Comparison of ENCODE assay signal across 1 cellular context in the genomic region with DNA sequence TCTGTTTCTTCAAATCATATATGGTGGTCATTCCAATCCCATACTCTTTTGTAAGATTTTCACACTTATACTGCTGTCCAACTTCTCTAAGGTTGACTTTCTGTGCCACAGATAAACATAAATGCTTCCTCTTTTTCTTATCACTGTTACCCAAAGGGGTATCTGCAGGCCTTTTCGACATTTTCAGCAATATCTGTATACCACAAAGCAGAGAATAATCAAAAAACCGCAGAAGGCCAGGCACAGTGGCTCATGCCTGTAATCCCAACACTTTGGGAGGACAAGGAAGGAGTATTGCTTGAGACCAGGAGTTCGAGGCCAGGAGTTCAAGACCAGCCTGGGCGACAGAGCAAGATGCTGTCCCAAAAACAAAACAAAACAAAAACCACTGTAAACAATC.
A peak's percentile ranks its signal among the peaks of the same experiment; 100 is the strongest.
TF ChIP-seq lines count a peak whose summit lies in the region.

No MANE protein-coding gene starts in this region.

TF ChIP-seq in K562, 482 proteins besides CTCF, POLR2A, EP300 and RAD21 (continued from another document and continues in another):
- TF ChIP-seq, protein P1, sequence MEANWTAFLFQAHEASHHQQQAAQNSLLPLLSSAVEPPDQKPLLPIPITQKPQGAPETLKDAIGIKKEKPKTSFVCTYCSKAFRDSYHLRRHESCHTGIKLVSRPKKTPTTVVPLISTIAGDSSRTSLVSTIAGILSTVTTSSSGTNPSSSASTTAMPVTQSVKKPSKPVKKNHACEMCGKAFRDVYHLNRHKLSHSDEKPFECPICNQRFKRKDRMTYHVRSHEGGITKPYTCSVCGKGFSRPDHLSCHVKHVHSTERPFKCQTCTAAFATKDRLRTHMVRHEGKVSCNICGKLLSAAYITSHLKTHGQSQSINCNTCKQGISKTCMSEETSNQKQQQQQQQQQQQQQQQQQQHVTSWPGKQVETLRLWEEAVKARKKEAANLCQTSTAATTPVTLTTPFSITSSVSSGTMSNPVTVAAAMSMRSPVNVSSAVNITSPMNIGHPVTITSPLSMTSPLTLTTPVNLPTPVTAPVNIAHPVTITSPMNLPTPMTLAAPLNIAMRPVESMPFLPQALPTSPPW (CRISPR knock-in tag; IDR thresholded peaks at IDR 0.05) = peak; percentile 48
- TF ChIP-seq, protein P2, sequence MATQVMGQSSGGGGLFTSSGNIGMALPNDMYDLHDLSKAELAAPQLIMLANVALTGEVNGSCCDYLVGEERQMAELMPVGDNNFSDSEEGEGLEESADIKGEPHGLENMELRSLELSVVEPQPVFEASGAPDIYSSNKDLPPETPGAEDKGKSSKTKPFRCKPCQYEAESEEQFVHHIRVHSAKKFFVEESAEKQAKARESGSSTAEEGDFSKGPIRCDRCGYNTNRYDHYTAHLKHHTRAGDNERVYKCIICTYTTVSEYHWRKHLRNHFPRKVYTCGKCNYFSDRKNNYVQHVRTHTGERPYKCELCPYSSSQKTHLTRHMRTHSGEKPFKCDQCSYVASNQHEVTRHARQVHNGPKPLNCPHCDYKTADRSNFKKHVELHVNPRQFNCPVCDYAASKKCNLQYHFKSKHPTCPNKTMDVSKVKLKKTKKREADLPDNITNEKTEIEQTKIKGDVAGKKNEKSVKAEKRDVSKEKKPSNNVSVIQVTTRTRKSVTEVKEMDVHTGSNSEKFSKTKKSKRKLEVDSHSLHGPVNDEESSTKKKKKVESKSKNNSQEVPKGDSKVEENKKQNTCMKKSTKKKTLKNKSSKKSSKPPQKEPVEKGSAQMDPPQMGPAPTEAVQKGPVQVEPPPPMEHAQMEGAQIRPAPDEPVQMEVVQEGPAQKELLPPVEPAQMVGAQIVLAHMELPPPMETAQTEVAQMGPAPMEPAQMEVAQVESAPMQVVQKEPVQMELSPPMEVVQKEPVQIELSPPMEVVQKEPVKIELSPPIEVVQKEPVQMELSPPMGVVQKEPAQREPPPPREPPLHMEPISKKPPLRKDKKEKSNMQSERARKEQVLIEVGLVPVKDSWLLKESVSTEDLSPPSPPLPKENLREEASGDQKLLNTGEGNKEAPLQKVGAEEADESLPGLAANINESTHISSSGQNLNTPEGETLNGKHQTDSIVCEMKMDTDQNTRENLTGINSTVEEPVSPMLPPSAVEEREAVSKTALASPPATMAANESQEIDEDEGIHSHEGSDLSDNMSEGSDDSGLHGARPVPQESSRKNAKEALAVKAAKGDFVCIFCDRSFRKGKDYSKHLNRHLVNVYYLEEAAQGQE (CRISPR knock-in tag; IDR thresholded peaks at IDR 0.05; ENCODE audit: low read depth) = no peak
- TF ChIP-seq TCF3 (CRISPR knock-in tag; IDR thresholded peaks at IDR 0.05) (peak; percentile 87), CBFA2T2 (conservative IDR thresholded peaks at IDR 0.05) (peak; percentile 84), L3MBTL2 (IDR thresholded peaks at IDR 0.05) (peak; percentile 75), CXXC5 (CRISPR knock-in tag; IDR thresholded peaks at IDR 0.05) (peak; percentile 20; the same call in 1 of the 2 replicates), C11orf30 (IDR thresholded peaks at IDR 0.05; ENCODE audit: low read depth) (no peak), KLF16 (IDR thresholded peaks at IDR 0.05) (peak; percentile 85), ETS2 (tag; IDR thresholded peaks at IDR 0.05; ENCODE audit: borderline replicate concordance, poor library complexity, severe bottlenecking) (no peak), MEIS2 (IDR thresholded peaks at IDR 0.05; ENCODE audit: partially characterized antibody) (peak; percentile 61), GTF2F1 (IDR thresholded peaks at IDR 0.05; ENCODE audit: low read depth, low read length) (no peak), HNRNPH1 (optimal IDR thresholded peaks at IDR 0.05; ENCODE audit: low read depth, low read length) (no peak), POLR2AphosphoS2 (IDR thresholded peaks at IDR 0.05; ENCODE audit: low read length) (no peak), ZNF23 (CRISPR knock-in tag; IDR thresholded peaks at IDR 0.05) (no peak), ELF4 (CRISPR knock-in tag; IDR thresholded peaks at IDR 0.05) (0 out of 2 replicates have a peak, but pooled peaks have one; percentile 40), RBM14 (IDR thresholded peaks at IDR 0.05; ENCODE audit: borderline replicate concordance, insufficient read depth, low read depth, low read length) (no peak), HDAC2 (IDR thresholded peaks at IDR 0.05) (peak; percentile 98), MTF1 (CRISPR knock-in tag; IDR thresholded peaks at IDR 0.05; ENCODE audit: borderline replicate concordance) (no peak), CBX5 (IDR thresholded peaks at IDR 0.05; ENCODE audit: borderline replicate concordance, low read depth) (no peak), SMAD4 (CRISPR knock-in tag; conservative IDR thresholded peaks at IDR 0.05) (peak; percentile 66), HMG20A (CRISPR knock-in tag; conservative IDR thresholded peaks at IDR 0.05) (0 out of 2 replicates have a peak, but pooled peaks have one; percentile 66), MBD2 (IDR thresholded peaks at IDR 0.05; ENCODE audit: borderline replicate concordance, low read depth) (0 out of 2 replicates have a peak, but pooled peaks have one; percentile 31), ZNF589 (CRISPR knock-in tag; IDR thresholded peaks at IDR 0.05; ENCODE audit: low read depth) (peak; percentile 70; the same call in 1 of the 2 replicates), NR2C1 (IDR thresholded peaks at IDR 0.05) (no peak), NR2C1 (tag; IDR thresholded peaks at IDR 0.05) (0 out of 2 replicates have a peak, but pooled peaks have one; percentile 31), BCOR (IDR thresholded peaks at IDR 0.05) (0 out of 2 replicates have a peak, but pooled peaks have one; percentile 40), ZNF175 (CRISPR knock-in tag; IDR thresholded peaks at IDR 0.05; ENCODE audit: low read depth) (0 out of 2 replicates have a peak, but pooled peaks have one; percentile 60), MEF2D (tag; conservative IDR thresholded peaks at IDR 0.05; ENCODE audit: low read depth) (0 out of 2 replicates have a peak, but pooled peaks have one; percentile 50)
- TF ChIP-seq, protein P3, sequence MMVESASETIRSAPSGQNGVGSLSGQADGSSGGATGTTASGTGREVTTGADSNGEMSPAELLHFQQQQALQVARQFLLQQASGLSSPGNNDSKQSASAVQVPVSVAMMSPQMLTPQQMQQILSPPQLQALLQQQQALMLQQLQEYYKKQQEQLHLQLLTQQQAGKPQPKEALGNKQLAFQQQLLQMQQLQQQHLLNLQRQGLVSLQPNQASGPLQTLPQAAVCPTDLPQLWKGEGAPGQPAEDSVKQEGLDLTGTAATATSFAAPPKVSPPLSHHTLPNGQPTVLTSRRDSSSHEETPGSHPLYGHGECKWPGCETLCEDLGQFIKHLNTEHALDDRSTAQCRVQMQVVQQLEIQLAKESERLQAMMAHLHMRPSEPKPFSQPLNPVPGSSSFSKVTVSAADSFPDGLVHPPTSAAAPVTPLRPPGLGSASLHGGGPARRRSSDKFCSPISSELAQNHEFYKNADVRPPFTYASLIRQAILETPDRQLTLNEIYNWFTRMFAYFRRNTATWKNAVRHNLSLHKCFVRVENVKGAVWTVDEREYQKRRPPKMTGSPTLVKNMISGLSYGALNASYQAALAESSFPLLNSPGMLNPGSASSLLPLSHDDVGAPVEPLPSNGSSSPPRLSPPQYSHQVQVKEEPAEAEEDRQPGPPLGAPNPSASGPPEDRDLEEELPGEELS (CRISPR knock-in tag; IDR thresholded peaks at IDR 0.05; ENCODE audit: borderline replicate concordance) = no peak
- TF ChIP-seq, protein P4, sequence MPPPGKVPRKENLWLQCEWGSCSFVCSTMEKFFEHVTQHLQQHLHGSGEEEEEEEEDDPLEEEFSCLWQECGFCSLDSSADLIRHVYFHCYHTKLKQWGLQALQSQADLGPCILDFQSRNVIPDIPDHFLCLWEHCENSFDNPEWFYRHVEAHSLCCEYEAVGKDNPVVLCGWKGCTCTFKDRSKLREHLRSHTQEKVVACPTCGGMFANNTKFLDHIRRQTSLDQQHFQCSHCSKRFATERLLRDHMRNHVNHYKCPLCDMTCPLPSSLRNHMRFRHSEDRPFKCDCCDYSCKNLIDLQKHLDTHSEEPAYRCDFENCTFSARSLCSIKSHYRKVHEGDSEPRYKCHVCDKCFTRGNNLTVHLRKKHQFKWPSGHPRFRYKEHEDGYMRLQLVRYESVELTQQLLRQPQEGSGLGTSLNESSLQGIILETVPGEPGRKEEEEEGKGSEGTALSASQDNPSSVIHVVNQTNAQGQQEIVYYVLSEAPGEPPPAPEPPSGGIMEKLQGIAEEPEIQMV (tag; conservative IDR thresholded peaks at IDR 0.05; ENCODE audit: low read depth) = no peak
- TF ChIP-seq, protein P5, sequence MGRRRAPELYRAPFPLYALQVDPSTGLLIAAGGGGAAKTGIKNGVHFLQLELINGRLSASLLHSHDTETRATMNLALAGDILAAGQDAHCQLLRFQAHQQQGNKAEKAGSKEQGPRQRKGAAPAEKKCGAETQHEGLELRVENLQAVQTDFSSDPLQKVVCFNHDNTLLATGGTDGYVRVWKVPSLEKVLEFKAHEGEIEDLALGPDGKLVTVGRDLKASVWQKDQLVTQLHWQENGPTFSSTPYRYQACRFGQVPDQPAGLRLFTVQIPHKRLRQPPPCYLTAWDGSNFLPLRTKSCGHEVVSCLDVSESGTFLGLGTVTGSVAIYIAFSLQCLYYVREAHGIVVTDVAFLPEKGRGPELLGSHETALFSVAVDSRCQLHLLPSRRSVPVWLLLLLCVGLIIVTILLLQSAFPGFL (CRISPR knock-in tag; IDR thresholded peaks at IDR 0.05) = no peak
- TF ChIP-seq, protein P6, sequence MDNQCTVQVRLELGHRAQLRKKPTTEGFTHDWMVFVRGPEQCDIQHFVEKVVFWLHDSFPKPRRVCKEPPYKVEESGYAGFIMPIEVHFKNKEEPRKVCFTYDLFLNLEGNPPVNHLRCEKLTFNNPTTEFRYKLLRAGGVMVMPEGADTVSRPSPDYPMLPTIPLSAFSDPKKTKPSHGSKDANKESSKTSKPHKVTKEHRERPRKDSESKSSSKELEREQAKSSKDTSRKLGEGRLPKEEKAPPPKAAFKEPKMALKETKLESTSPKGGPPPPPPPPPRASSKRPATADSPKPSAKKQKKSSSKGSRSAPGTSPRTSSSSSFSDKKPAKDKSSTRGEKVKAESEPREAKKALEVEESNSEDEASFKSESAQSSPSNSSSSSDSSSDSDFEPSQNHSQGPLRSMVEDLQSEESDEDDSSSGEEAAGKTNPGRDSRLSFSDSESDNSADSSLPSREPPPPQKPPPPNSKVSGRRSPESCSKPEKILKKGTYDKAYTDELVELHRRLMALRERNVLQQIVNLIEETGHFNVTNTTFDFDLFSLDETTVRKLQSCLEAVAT (IDR thresholded peaks at IDR 0.05) = peak in 1 of 2 experiments; percentile 94; a peak in 2 of 4 replicates
- TF ChIP-seq, protein P7, sequence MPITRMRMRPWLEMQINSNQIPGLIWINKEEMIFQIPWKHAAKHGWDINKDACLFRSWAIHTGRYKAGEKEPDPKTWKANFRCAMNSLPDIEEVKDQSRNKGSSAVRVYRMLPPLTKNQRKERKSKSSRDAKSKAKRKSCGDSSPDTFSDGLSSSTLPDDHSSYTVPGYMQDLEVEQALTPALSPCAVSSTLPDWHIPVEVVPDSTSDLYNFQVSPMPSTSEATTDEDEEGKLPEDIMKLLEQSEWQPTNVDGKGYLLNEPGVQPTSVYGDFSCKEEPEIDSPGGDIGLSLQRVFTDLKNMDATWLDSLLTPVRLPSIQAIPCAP (CRISPR knock-in tag; IDR thresholded peaks at IDR 0.05; ENCODE audit: borderline replicate concordance) = no peak
- TF ChIP-seq, protein P8, sequence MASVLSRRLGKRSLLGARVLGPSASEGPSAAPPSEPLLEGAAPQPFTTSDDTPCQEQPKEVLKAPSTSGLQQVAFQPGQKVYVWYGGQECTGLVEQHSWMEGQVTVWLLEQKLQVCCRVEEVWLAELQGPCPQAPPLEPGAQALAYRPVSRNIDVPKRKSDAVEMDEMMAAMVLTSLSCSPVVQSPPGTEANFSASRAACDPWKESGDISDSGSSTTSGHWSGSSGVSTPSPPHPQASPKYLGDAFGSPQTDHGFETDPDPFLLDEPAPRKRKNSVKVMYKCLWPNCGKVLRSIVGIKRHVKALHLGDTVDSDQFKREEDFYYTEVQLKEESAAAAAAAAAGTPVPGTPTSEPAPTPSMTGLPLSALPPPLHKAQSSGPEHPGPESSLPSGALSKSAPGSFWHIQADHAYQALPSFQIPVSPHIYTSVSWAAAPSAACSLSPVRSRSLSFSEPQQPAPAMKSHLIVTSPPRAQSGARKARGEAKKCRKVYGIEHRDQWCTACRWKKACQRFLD (CRISPR knock-in tag; IDR thresholded peaks at IDR 0.05) = peak; percentile 87
- TF ChIP-seq, protein P9, sequence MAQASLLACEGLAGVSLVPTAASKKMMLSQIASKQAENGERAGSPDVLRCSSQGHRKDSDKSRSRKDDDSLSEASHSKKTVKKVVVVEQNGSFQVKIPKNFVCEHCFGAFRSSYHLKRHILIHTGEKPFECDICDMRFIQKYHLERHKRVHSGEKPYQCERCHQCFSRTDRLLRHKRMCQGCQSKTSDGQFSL (CRISPR knock-in tag; IDR thresholded peaks at IDR 0.05) = no peak
- TF ChIP-seq, protein P9 (tag; IDR thresholded peaks at IDR 0.05) = no peak
- TF ChIP-seq, protein P10, sequence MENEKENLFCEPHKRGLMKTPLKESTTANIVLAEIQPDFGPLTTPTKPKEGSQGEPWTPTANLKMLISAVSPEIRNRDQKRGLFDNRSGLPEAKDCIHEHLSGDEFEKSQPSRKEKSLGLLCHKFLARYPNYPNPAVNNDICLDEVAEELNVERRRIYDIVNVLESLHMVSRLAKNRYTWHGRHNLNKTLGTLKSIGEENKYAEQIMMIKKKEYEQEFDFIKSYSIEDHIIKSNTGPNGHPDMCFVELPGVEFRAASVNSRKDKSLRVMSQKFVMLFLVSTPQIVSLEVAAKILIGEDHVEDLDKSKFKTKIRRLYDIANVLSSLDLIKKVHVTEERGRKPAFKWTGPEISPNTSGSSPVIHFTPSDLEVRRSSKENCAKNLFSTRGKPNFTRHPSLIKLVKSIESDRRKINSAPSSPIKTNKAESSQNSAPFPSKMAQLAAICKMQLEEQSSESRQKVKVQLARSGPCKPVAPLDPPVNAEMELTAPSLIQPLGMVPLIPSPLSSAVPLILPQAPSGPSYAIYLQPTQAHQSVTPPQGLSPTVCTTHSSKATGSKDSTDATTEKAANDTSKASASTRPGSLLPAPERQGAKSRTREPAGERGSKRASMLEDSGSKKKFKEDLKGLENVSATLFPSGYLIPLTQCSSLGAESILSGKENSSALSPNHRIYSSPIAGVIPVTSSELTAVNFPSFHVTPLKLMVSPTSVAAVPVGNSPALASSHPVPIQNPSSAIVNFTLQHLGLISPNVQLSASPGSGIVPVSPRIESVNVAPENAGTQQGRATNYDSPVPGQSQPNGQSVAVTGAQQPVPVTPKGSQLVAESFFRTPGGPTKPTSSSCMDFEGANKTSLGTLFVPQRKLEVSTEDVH (IDR thresholded peaks at IDR 0.05; ENCODE audit: low read depth, partially characterized antibody) = no peak
